In the genomic region with DNA sequence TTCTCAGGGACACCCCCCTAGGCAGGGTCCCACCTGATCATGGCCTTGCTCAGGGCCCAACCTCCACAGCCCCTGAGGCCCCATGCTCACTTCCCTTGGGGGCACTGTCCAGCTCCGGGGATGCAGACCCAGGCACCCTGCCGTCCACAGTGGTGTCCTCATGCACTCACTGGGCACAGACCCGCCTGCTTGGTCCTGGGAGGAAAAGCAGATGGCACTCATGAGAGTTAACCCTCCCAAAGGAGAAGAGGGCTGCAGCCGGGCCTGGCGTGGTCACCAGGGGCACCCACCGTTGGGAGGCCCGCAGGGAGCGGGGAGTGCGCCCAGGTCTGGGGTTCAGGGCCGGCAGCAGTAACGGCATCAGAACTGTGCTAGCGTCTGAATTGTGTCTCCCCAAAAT, we compare ENCODE assay signal across 17 cellular contexts.
DNase-seq lines count a peak whose midpoint lies in the region; ATAC-seq and TF ChIP-seq lines count a peak whose summit lies in the region.
"Had no signal": no experiment of that assay in that cellular context is flagged by ENCODE, and none has a peak within 500 bp of the region (broad histone marks: within the 10 kb centered on the region; RNA-seq: fewer than 3 reads in every experiment).

No MANE protein-coding gene starts in this region.

- no peaks in the 10 kb centered on the region for H3K27me3 Mint-ChIP-seq in natural killer cell treated with Interleukin-12 subunit alpha and Interleukin-12 subunit beta and Interleukin-15 and Interleukin-18, amount 100 ng/mL, for 72 hours
- H3K27me3 Mint-ChIP-seq in natural killer cell (ENCODE audit: low read depth in 2 of 2) (peaks cover 0 to 3% of the 10 kb centered on the region in 2 donors), brain (peaks cover 10% of the 10 kb centered on the region)
- no peaks in the 10 kb centered on the region for H3K27me3 Mint-ChIP-seq in stimulated activated memory B cell treated with anti-CD40 and anti-IgM and Interleukin-4, amounts not matched to agents 10 μg/mL and 1 μg/mL and 100 μg/mL, for 72 hours
- H3K27me3 Mint-ChIP-seq: B cell; CD4-positive, alpha-beta T cell had no signal

- POLR2A ChIA-PET in PC-3 (lab: Charles Lee; ENCODE audit: unreplicated experiment) = no interaction called here

- no peaks in the 10 kb centered on the region for H3K9me3 ChIP-seq in PC-3 (ENCODE audit: low read length)
- H3K9me3 ChIP-seq: A549, Caco-2 had no signal

- intact Hi-C loops in natural killer cell (cut with micrococcal nuclease) = no loop called here
- intact Hi-C loops in PC-3 (cut with micrococcal nuclease) = no loop called here

- peak; percentile 7 to 31 for ATAC-seq in natural killer cell treated with Interleukin-12 subunit alpha and Interleukin-12 subunit beta and Interleukin-15 and Interleukin-18, amount 100 ng/mL, for 72 hours
- no peak for ATAC-seq in natural killer cell
- ATAC-seq in stimulated activated memory B cell treated with anti-CD40 and anti-IgM and Interleukin-4, amounts not matched to agents 10 μg/mL and 1 μg/mL and 100 μg/mL, for 72 hours = peak; percentile 25
- no peak for ATAC-seq in PC-3
- no peak for ATAC-seq in GM19467 (IDR thresholded peaks at IDR 0.05; ENCODE audit: unreplicated experiment)
- ATAC-seq: A549; CD8-positive, alpha-beta T cell had no signal

- H3K36me3 ChIP-seq in PC-3 (ENCODE audit: low read depth, low read length) = no peaks in the 10 kb centered on the region

- no peaks in the 10 kb centered on the region for H3K9me2 ChIP-seq in PC-3 (replicated peaks; ENCODE audit: low read length)

- H3K4me1 Mint-ChIP-seq in natural killer cell treated with Interleukin-12 subunit alpha and Interleukin-12 subunit beta and Interleukin-15 and Interleukin-18, amount 100 ng/mL, for 72 hours (ENCODE audit: low read depth in 2 of 2) = no peaks in the 10 kb centered on the region
- no peaks in the 10 kb centered on the region for H3K4me1 Mint-ChIP-seq in natural killer cell
- H3K4me1 Mint-ChIP-seq in brain = peaks cover 54% of the 10 kb centered on the region
- no peaks in the 10 kb centered on the region for H3K4me1 Mint-ChIP-seq in stimulated activated memory B cell treated with anti-CD40 and anti-IgM and Interleukin-4, amounts not matched to agents 10 μg/mL and 1 μg/mL and 100 μg/mL, for 72 hours
- H3K4me1 Mint-ChIP-seq: B cell had no signal

- H3K27ac Mint-ChIP-seq in natural killer cell treated with Interleukin-12 subunit alpha and Interleukin-12 subunit beta and Interleukin-15 and Interleukin-18, amount 100 ng/mL, for 72 hours = no peak overlapping the region
- no peak overlapping the region for H3K27ac Mint-ChIP-seq in natural killer cell
- H3K27ac Mint-ChIP-seq in brain = peak overlapping the region in 3 of 5 experiments; percentile 85 to 100 (median 96)
- no peak overlapping the region for H3K27ac Mint-ChIP-seq in stimulated activated memory B cell treated with anti-CD40 and anti-IgM and Interleukin-4, amounts not matched to agents 10 μg/mL and 1 μg/mL and 100 μg/mL, for 72 hours
- H3K27ac Mint-ChIP-seq: B cell; CD4-positive, alpha-beta T cell; CD8-positive, alpha-beta T cell had no signal

- no peaks in the 10 kb centered on the region for H3K79me2 ChIP-seq in PC-3 (ENCODE audit: low read length)

- no peak overlapping the region for H3K4me3 ChIP-seq in PC-3 (ENCODE audit: low read length)
- H3K4me3 ChIP-seq: A549 had no signal

- TF ChIP-seq CTCF in natural killer cell (IDR thresholded peaks at IDR 0.05) (no peak), brain (conservative IDR thresholded peaks at IDR 0.05) (no peak), PC-3 (conservative IDR thresholded peaks at IDR 0.05; ENCODE audit: low read depth, low read length) (no peak)

- H2AFZ ChIP-seq in PC-3 (ENCODE audit: low read length) = no peak overlapping the region

- no peak overlapping the region for H3K9ac ChIP-seq in PC-3 (ENCODE audit: low read length)

- CTCF ChIA-PET in PC-3 (lab: Charles Lee) = no interaction called here

- H3F3A ChIP-seq in PC-3 (ENCODE audit: low read length, unreplicated experiment) = no peaks in the 10 kb centered on the region

- H3K4me1 ChIP-seq in PC-3 (ENCODE audit: insufficient read depth, low read length) = no peaks in the 10 kb centered on the region
- H3K4me1 ChIP-seq: A549, Caco-2 had no signal

- H3K27ac ChIP-seq in PC-3 (ENCODE audit: low read length) = no peak overlapping the region
- H3K27ac ChIP-seq: 22Rv1, A549, C4-2B had no signal

- H3K4me3 Mint-ChIP-seq in natural killer cell treated with Interleukin-12 subunit alpha and Interleukin-12 subunit beta and Interleukin-15 and Interleukin-18, amount 100 ng/mL, for 72 hours = no peak overlapping the region
- H3K4me3 Mint-ChIP-seq in natural killer cell = no peak overlapping the region
- H3K4me3 Mint-ChIP-seq in brain = no peak overlapping the region
- H3K4me3 Mint-ChIP-seq in stimulated activated memory B cell treated with anti-CD40 and anti-IgM and Interleukin-4, amounts not matched to agents 10 μg/mL and 1 μg/mL and 100 μg/mL, for 72 hours = no peak overlapping the region
- H3K4me3 Mint-ChIP-seq: B cell; CD4-positive, alpha-beta T cell; CD8-positive, alpha-beta T cell had no signal

- BruUV-seq in PC-3 (replicated peaks; lab: Mats Ljungman, UMichigan) = no TSS peak

- no peaks in the 10 kb centered on the region for H3K9me3 Mint-ChIP-seq in natural killer cell treated with Interleukin-12 subunit alpha and Interleukin-12 subunit beta and Interleukin-15 and Interleukin-18, amount 100 ng/mL, for 72 hours
- H3K9me3 Mint-ChIP-seq in natural killer cell (no peaks in the 10 kb centered on the region), brain (no peaks in the 10 kb centered on the region)
- peaks cover 2% of the 10 kb centered on the region for H3K9me3 Mint-ChIP-seq in stimulated activated memory B cell treated with anti-CD40 and anti-IgM and Interleukin-4, amounts not matched to agents 10 μg/mL and 1 μg/mL and 100 μg/mL, for 72 hours
- H3K9me3 Mint-ChIP-seq: CD4-positive, alpha-beta T cell; CD8-positive, alpha-beta T cell had no signal

- H3K4me2 ChIP-seq in PC-3 (ENCODE audit: low read length) = no peak overlapping the region
- H3K4me2 ChIP-seq: A549 had no signal

- no peak for DNase-seq in natural killer cell treated with Interleukin-12 subunit alpha and Interleukin-12 subunit beta and Interleukin-15 and Interleukin-18, amount 100 ng/mL, for 72 hours (ENCODE audit: low spot score)
- DNase-seq in natural killer cell (no peak), PC-3 (no peak)
- DNase-seq: AML-193; Caco-2; Calu3; CD4-positive, alpha-beta T cell; CD8-positive, alpha-beta T cell; DMS79 treated with DMSO at 0.1 percent for 48 hours; GF-D8 had no signal

- no peaks in the 10 kb centered on the region; the same call in 1 of the 2 replicates for H3K27me3 ChIP-seq in PC-3 (ENCODE audit: low read length)

- H4K20me1 ChIP-seq in PC-3 (ENCODE audit: low read length) = no peaks in the 10 kb centered on the region

- H3K36me3 Mint-ChIP-seq in natural killer cell treated with Interleukin-12 subunit alpha and Interleukin-12 subunit beta and Interleukin-15 and Interleukin-18, amount 100 ng/mL, for 72 hours = no peaks in the 10 kb centered on the region
- no peaks in the 10 kb centered on the region for H3K36me3 Mint-ChIP-seq in natural killer cell
- H3K36me3 Mint-ChIP-seq in brain = no peaks in the 10 kb centered on the region
- H3K36me3 Mint-ChIP-seq in stimulated activated memory B cell treated with anti-CD40 and anti-IgM and Interleukin-4, amounts not matched to agents 10 μg/mL and 1 μg/mL and 100 μg/mL, for 72 hours = no peaks in the 10 kb centered on the region
- H3K36me3 Mint-ChIP-seq: CD8-positive, alpha-beta T cell had no signal

Comparison
In these comparisons a context has a peak if more than half of its experiments do, and no peak if none do; other contexts are left out.
1. ATAC-seq: peak in natural killer cell treated with Interleukin-12 subunit alpha and Interleukin-12 subunit beta and Interleukin-15 and Interleukin-18, amount 100 ng/mL, for 72 hours (2 of 2) and stimulated activated memory B cell treated with anti-CD40 and anti-IgM and Interleukin-4, amounts not matched to agents 10 μg/mL and 1 μg/mL and 100 μg/mL, for 72 hours (single experiment); none in natural killer cell (0 of 3), PC-3 (single experiment) and GM19467 (single experiment).
2. H3K27ac Mint-ChIP-seq: peak in brain (3 of 5); none in natural killer cell treated with Interleukin-12 subunit alpha and Interleukin-12 subunit beta and Interleukin-15 and Interleukin-18, amount 100 ng/mL, for 72 hours (0 of 2), natural killer cell (0 of 2) and stimulated activated memory B cell treated with anti-CD40 and anti-IgM and Interleukin-4, amounts not matched to agents 10 μg/mL and 1 μg/mL and 100 μg/mL, for 72 hours (single experiment).